22 cellular contexts compared by ENCODE assay signal in the genomic region with DNA sequence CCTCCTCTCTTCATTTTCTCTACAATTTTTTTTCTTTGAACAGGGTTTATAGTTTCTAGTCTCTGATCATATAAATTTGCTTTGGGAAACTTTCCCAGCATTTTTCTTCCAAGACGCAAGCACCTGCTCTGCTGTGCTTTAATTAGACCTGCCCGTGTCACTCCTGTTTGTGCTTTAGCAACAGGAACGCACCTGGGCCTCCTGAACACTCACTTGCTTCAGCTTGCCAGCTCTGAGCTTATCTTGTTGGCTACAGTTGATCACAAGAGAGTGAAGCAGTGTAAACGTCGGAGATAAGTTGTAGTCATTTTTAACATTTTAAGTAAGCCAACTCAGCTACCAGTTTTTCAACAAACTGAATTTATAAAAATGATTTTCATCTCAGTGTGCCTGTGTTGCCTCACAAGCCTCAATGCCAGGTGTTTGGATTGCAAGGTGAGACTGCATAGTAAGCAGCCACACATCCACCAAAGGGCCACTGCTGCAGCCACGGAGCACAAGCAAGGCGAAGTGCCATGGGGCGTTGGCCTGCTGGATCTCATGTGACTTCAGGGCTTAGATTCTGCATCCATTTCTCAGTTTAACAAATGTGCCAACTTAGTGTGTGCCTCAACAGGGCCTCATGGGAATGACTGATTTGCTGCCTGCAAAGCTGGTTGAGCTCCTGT.
A peak's percentile ranks its signal among the peaks of the same experiment; 100 is the strongest.
DNase-seq lines count a peak whose midpoint lies in the region; ATAC-seq, FAIRE-seq and TF ChIP-seq lines count a peak whose summit lies in the region.
"Had no signal": no experiment of that assay in that cellular context is flagged by ENCODE, and none has a peak within 500 bp of the region (broad histone marks: within the 10 kb centered on the region; RNA-seq: fewer than 3 reads in every experiment).

No MANE protein-coding gene starts in this region.

- no peak overlapping the region for H3K4me3 ChIP-seq in LNCaP clone FGC (ENCODE audit: low read depth, low read length)
- no peak overlapping the region for H3K4me3 ChIP-seq in neuronal stem cell (ENCODE audit: low read length in 2 of 2)
- no peak overlapping the region for H3K4me3 ChIP-seq in small intestine (ENCODE audit: low read depth in 1 of 2, low read length in 2 of 2)
- H3K4me3 ChIP-seq: GM12878, GM23248 had no signal

- H4K91ac ChIP-seq in neuronal stem cell (ENCODE audit: low read depth, low read length, poor library complexity): no peak overlapping the region

- H2BK15ac ChIP-seq in neuronal stem cell (ENCODE audit: low read length): no peak overlapping the region

- TF ChIP-seq CTCF in LNCaP clone FGC (IDR thresholded peaks at IDR 0.05; ENCODE audit: control insufficient read depth, extremely low read depth, insufficient read depth) (no peak), endothelial cell (IDR thresholded peaks at IDR 0.05; ENCODE audit: unreplicated experiment) (no peak), natural killer cell (IDR thresholded peaks at IDR 0.05) (no peak)

- no peak overlapping the region for H3K14ac ChIP-seq in neuronal stem cell (ENCODE audit: low read length)

- H3K18ac ChIP-seq in neuronal stem cell (ENCODE audit: low read length): no peak overlapping the region

- H3K27ac Mint-ChIP-seq in endothelial cell (ENCODE audit: unreplicated experiment) (no peak overlapping the region), natural killer cell (no peak overlapping the region)
- H3K27ac Mint-ChIP-seq: CD4-positive, CD25-positive, alpha-beta regulatory T cell had no signal

- intact Hi-C loops in natural killer cell (cut with micrococcal nuclease): no loop called here

- peaks cover 4% of the 10 kb centered on the region for H3K79me1 ChIP-seq in neuronal stem cell (ENCODE audit: low read depth, low read length)

- H3K27ac ChIP-seq in neuronal stem cell (replicated peaks; ENCODE audit: low read length) (no peak overlapping the region), small intestine (ENCODE audit: low read depth in 1 of 2, low read length in 1 of 2) (no peak overlapping the region)
- H3K27ac ChIP-seq: KMS-11 had no signal

- H3K36me3 ChIP-seq in neuronal stem cell (replicated peaks in 1 of 2; ENCODE audit: control insufficient read depth in 2 of 2, insufficient read depth in 2 of 2, low read length in 2 of 2) (peaks cover 27 to 94% of the 10 kb centered on the region in 2 donors), small intestine (ENCODE audit: control insufficient read depth in 2 of 2, insufficient read depth in 2 of 2, low read length in 2 of 2) (peaks cover 2 to 3% of the 10 kb centered on the region in 2 donors)

- no peak overlapping the region for H2AK5ac ChIP-seq in neuronal stem cell (ENCODE audit: low read depth, low read length)

- H3K4me3 Mint-ChIP-seq in endothelial cell (ENCODE audit: unreplicated experiment) (peak overlapping the region; percentile 38), natural killer cell (no peak overlapping the region)
- H3K4me3 Mint-ChIP-seq: CD4-positive, CD25-positive, alpha-beta regulatory T cell had no signal

- no peak overlapping the region for H2BK5ac ChIP-seq in neuronal stem cell (ENCODE audit: low read length)

- H3K4me1 ChIP-seq in neuronal stem cell (ENCODE audit: control insufficient read depth in 2 of 2, insufficient read depth in 1 of 2, low read depth in 1 of 2, low read length in 2 of 2) (no peaks in the 10 kb centered on the region), small intestine (ENCODE audit: control insufficient read depth in 2 of 2, insufficient read depth in 1 of 2, low read depth in 1 of 2, low read length in 1 of 2) (no peaks in the 10 kb centered on the region)

- H3K9me3 ChIP-seq in neuronal stem cell (replicated peaks in 1 of 2; ENCODE audit: control insufficient read depth in 2 of 2, insufficient read depth in 1 of 2, low read depth in 1 of 2, low read length in 2 of 2) (no peaks in the 10 kb centered on the region), small intestine (ENCODE audit: control insufficient read depth, low read depth) (no peaks in the 10 kb centered on the region)

- H3K23ac ChIP-seq in neuronal stem cell (ENCODE audit: low read depth, low read length, poor library complexity): peak overlapping the region; percentile 21

- DNase-seq in LNCaP clone FGC (ENCODE audit: low read depth) (peak; percentile 71), endothelial cell (ENCODE audit: low spot score) (no peak), neuronal stem cell (ENCODE audit: low spot score) (no peak), small intestine (peak; percentile 24), epidermal melanocyte (ENCODE audit: insufficient read length, low spot score) (no peak), natural killer cell (no peak)
- DNase-seq in stimulated activated CD4-positive, alpha-beta T cell treated with anti-CD3 and anti-CD28 coated beads, Interleukin-1b, Interleukin-23, amount 100 ng/mL, for 48 hours: no peak
- no peak for DNase-seq in NK-92 treated with Interleukin-12 subunit alpha and Interleukin-12 subunit beta, amount 100 ng/mL, for 24 hours (lab: John Stamatoyannopoulos, UW)
- DNase-seq: CD4-positive, CD25-positive, alpha-beta regulatory T cell; COR-L47; DMS79; GM23248; HCEC 1CT; IMR-90; NCI-H1105; NCI-H146; NCI-H2029; NCI-H2227 treated with DMSO at 0.1 percent for 48 hours; NCI-H510A had no signal

- no peak overlapping the region for H2AFZ ChIP-seq in neuronal stem cell (ENCODE audit: low read length)
- H2AFZ ChIP-seq: GM23248 had no signal

- H3K9ac ChIP-seq in neuronal stem cell (ENCODE audit: low read depth, low read length, poor library complexity): no peak overlapping the region
- H3K9ac ChIP-seq: GM23248, KMS-11 had no signal

- WGBS in neuronal stem cell (ENCODE audit: extremely low coverage in 2 of 2, insufficient read length in 2 of 2, insufficient replicate concordance in 1 of 2), 2 donors: no CpG with 5 or more reads among the region's 8 CpGs
- 19 to 59% (median 42%) methylated on average over 8 of the region's 8 CpGs for WGBS in small intestine, 3 donors

- no peak for ATAC-seq in natural killer cell
- ATAC-seq: GM12878, Panc1 had no signal

- H2BK12ac ChIP-seq in neuronal stem cell (ENCODE audit: low read length): no peak overlapping the region

- peaks cover 12% of the 10 kb centered on the region for H3K4me1 Mint-ChIP-seq in endothelial cell (ENCODE audit: unreplicated experiment)
- H3K4me1 Mint-ChIP-seq in natural killer cell: no peaks in the 10 kb centered on the region
- H3K4me1 Mint-ChIP-seq: CD4-positive, CD25-positive, alpha-beta regulatory T cell had no signal

- FAIRE-seq in small intestine (lab: Jason Lieb, UNC): no peak
- FAIRE-seq: GM12878 had no signal

- H3K36me3 Mint-ChIP-seq in endothelial cell (ENCODE audit: low read depth, unreplicated experiment): peaks cover 35% of the 10 kb centered on the region
- H3K36me3 Mint-ChIP-seq in natural killer cell: no peaks in the 10 kb centered on the region

- H4K8ac ChIP-seq in neuronal stem cell (ENCODE audit: low read depth, low read length): no peak overlapping the region

- no peak overlapping the region for H2BK120ac ChIP-seq in neuronal stem cell (ENCODE audit: low read depth, low read length)

- H3K9me3 Mint-ChIP-seq in endothelial cell (ENCODE audit: unreplicated experiment): no peaks in the 10 kb centered on the region
- H3K9me3 Mint-ChIP-seq in natural killer cell: peaks cover 0 to 5% of the 10 kb centered on the region in 2 donors

- H3K27me3 ChIP-seq in neuronal stem cell (ENCODE audit: control insufficient read depth in 3 of 3, insufficient read depth in 3 of 3, low read depth in 1 of 3, low read length in 3 of 3) (no peaks in the 10 kb centered on the region), small intestine (ENCODE audit: control insufficient read depth in 2 of 2, insufficient read depth in 2 of 2, low read length in 2 of 2) (no peaks in the 10 kb centered on the region)

- peaks cover 7% of the 10 kb centered on the region for H3K27me3 Mint-ChIP-seq in endothelial cell (ENCODE audit: unreplicated experiment)
- no peaks in the 10 kb centered on the region for H3K27me3 Mint-ChIP-seq in natural killer cell (ENCODE audit: low read depth in 2 of 2)

- H3K4ac ChIP-seq in neuronal stem cell (ENCODE audit: low read length): no peak overlapping the region

- H3K4me2 ChIP-seq in neuronal stem cell (ENCODE audit: insufficient read depth, low read length, poor library complexity, severe bottlenecking): no peak overlapping the region
- H3K4me2 ChIP-seq: KMS-11 had no signal

Comparison
In these comparisons a context has a peak if more than half of its experiments do, and no peak if none do; other contexts are left out.
1. DNase-seq: peak in LNCaP clone FGC (single experiment) and small intestine (single experiment); none in endothelial cell (single experiment), neuronal stem cell (single experiment), epidermal melanocyte (single experiment), stimulated activated CD4-positive, alpha-beta T cell treated with anti-CD3 and anti-CD28 coated beads, Interleukin-1b, Interleukin-23, amount 100 ng/mL, for 48 hours (single experiment), NK-92 treated with Interleukin-12 subunit alpha and Interleukin-12 subunit beta, amount 100 ng/mL, for 24 hours (single experiment) and natural killer cell (single experiment).